30 cellular contexts compared by ENCODE assay signal in the genomic region with DNA sequence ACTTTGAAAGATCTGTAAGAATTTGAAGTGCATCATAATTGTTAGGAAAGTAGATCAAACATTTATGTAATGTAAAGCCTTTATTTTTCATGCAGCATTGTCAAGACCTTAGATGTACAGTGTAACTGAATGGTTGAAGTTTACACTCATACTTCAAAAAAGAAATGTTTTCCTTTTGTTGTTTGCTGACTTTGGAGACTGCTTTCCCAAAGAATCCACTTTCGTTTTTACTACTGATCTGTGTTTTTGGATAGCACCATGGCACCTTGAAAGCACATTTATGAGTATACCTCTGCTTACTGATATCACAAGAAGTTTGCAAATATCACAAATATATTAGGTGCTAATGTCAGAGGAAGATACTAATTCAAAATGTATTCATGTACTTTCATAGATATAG. TPM values are rescaled to one million over a fixed set of nuclear protein-coding genes. Genes with fewer than 3 reads are reported as not detected.
"Had no signal": no experiment of that assay in that cellular context is flagged by ENCODE, and none has a peak within 500 bp of the region (broad histone marks: within the 10 kb centered on the region; RNA-seq: fewer than 3 reads in every experiment).

No MANE protein-coding gene starts in this region.

- H3K79me2 ChIP-seq: hepatocyte had no signal

- H3K4me3 ChIP-seq: dorsolateral prefrontal cortex, esophagus muscularis mucosa, gastroesophageal sphincter, heart left ventricle, hepatocyte, mucosa of descending colon, prostate gland, right atrium auricular region, sigmoid colon, spleen, testis, tibial artery, upper lobe of left lung had no signal

- H3K27me3 ChIP-seq: dorsolateral prefrontal cortex, esophagus muscularis mucosa, gastroesophageal sphincter, heart left ventricle, hepatocyte, right atrium auricular region, sigmoid colon, spleen, testis, tibial artery, upper lobe of left lung had no signal

- H3K4me2 ChIP-seq: hepatocyte had no signal

- H3K27ac ChIP-seq: dorsolateral prefrontal cortex, epithelial cell of prostate, esophagus muscularis mucosa, foreskin keratinocyte, gastroesophageal sphincter, heart left ventricle, hepatocyte, prostate gland, right atrium auricular region, sigmoid colon, spleen, testis, tibial artery, upper lobe of left lung had no signal

- H3K9me3 ChIP-seq: mucosa of descending colon, prostate gland, sigmoid colon, testis, tibial artery had no signal

- FAIRE-seq: colon, kidney, urothelium cell line had no signal

- H3K4me3 Mint-ChIP-seq: mesothelial cell of epicardium; natural killer cell treated with Interleukin-12 subunit alpha and Interleukin-12 subunit beta and Interleukin-15 and Interleukin-18, amount 100 ng/mL, for 72 hours; neural crest cell; stimulated activated memory B cell treated with anti-CD40 and anti-IgM and Interleukin-4, amounts not matched to agents 10 μg/mL and 1 μg/mL and 100 μg/mL, for 72 hours had no signal

- H2AFZ ChIP-seq: hepatocyte had no signal

- ATAC-seq: foreskin keratinocyte; gastroesophageal sphincter; heart left ventricle; left lobe of liver; mucosa of descending colon; natural killer cell treated with Interleukin-12 subunit alpha and Interleukin-12 subunit beta and Interleukin-15 and Interleukin-18, amount 100 ng/mL, for 72 hours; stimulated activated memory B cell treated with anti-CD40 and anti-IgM and Interleukin-4, amounts not matched to agents 10 μg/mL and 1 μg/mL and 100 μg/mL, for 72 hours; stimulated activated naive CD8-positive, alpha-beta T cell treated with anti-CD3 and anti-CD28 coated beads, Interleukin-15, Interleukin-2, amounts not matched to agents 100 U/mL and 50 U/mL, for 24 hours had no signal

- H3K9me3 Mint-ChIP-seq: natural killer cell treated with Interleukin-12 subunit alpha and Interleukin-12 subunit beta and Interleukin-15 and Interleukin-18, amount 100 ng/mL, for 72 hours had no signal

- DNase-seq: dorsolateral prefrontal cortex; effector CD4-positive, alpha-beta T cell; foreskin keratinocyte; heart left ventricle; kidney; mesenchymal stem cell; mucosa of descending colon; naive B cell; sigmoid colon; spleen; stimulated activated CD4-positive, alpha-beta T cell treated with anti-CD3 and anti-CD28 coated beads, Interleukin-4, amount 100 ng/mL, for 4 hours; stimulated activated naive CD8-positive, alpha-beta T cell treated with anti-CD3 and anti-CD28 coated beads, Interleukin-15, Interleukin-2, amounts not matched to agents 100 U/mL and 50 U/mL, for 24 hours; substantia nigra; testis; tibial artery; upper lobe of left lung had no signal

- H3K4me1 ChIP-seq: esophagus muscularis mucosa, foreskin keratinocyte, gastroesophageal sphincter, prostate gland, right atrium auricular region, testis, tibial artery had no signal

- H3K27me3 Mint-ChIP-seq: naive B cell; stimulated activated memory B cell treated with anti-CD40 and anti-IgM and Interleukin-4, amounts not matched to agents 10 μg/mL and 1 μg/mL and 100 μg/mL, for 72 hours had no signal

- H3K27ac Mint-ChIP-seq: mesothelial cell of epicardium; natural killer cell treated with Interleukin-12 subunit alpha and Interleukin-12 subunit beta and Interleukin-15 and Interleukin-18, amount 100 ng/mL, for 72 hours; stimulated activated memory B cell treated with anti-CD40 and anti-IgM and Interleukin-4, amounts not matched to agents 10 μg/mL and 1 μg/mL and 100 μg/mL, for 72 hours had no signal

- H3K36me3 ChIP-seq: esophagus muscularis mucosa, gastroesophageal sphincter, heart left ventricle, prostate gland, right atrium auricular region, sigmoid colon, spleen, tibial artery, upper lobe of left lung had no signal

RNA-seq across cellular contexts. Expression of a gene that starts 50.0 kb away (rescaled TPM):
- total RNA-seq: osteoblast had no signal
- polyA plus RNA-seq: foreskin keratinocyte had no signal
